ENCODE assay signal across 1 cellular context in genomic region chr1:826831-827220, GRCh38.
TF ChIP-seq lines count a peak whose summit lies in the region.

No MANE protein-coding gene starts in this region.

TF ChIP-seq in HCT116, 20 proteins besides CTCF, POLR2A, EP300 and RAD21:
- peak; percentile 19; the same call in 1 of the 2 replicates for TF ChIP-seq MAX (IDR thresholded peaks at IDR 0.05)
